Comparison of ENCODE assay signal across 9 cellular contexts in the genomic region with DNA sequence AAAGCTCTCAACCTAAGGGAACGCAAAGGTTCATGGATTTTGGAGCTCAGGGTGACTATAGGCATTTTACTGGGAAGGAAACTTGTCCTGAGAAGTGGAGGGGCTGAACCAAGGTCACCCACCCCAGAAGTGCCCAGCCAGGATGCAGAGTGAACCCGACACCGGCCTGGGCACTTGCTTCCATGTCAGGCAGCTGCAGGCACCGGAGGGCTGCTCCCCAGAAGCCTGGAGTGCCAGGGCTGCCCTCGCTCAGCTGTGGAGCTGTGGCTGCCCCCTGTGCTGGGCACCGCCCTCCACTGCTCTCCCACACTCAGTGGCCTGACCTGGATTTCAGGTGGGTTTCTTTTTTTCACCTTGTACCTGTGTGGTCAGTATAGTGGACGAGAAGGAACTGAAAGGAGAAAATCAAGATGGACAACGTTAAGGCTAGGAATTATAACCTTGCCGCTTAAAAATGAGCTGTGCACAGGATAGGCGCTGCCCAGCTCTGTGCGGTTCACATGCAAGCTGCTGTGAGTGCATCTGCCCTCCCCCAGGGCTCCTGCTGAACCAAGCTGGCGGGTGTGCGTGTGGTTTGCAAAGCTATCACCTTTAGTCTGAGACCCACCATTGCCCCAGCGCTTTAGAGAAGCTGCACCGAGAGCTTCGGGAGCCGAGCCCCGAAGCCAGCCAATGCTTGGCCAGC. TPM values are rescaled to one million over a fixed set of nuclear protein-coding genes. Genes with fewer than 3 reads are reported as not detected.
DNase-seq lines count a peak whose midpoint lies in the region; ATAC-seq and TF ChIP-seq lines count a peak whose summit lies in the region.
"Had no signal": no experiment of that assay in that cellular context is flagged by ENCODE, and none has a peak within 500 bp of the region (broad histone marks: within the 10 kb centered on the region; RNA-seq: fewer than 3 reads in every experiment).

No MANE protein-coding gene starts in this region.

- peak overlapping the region; percentile 88 for H3K4me3 Mint-ChIP-seq in activated naive CD4-positive, alpha-beta T cell treated with anti-CD3 and anti-CD28 coated beads, Interleukin-2, amount 50 U/mL, for 24 hours
- peak overlapping the region; percentile 84 to 89 (median 87) for H3K4me3 Mint-ChIP-seq in immature natural killer cell

- no peak for DNase-seq in activated naive CD4-positive, alpha-beta T cell (lab: John Stamatoyannopoulos, UW)
- DNase-seq in activated naive CD4-positive, alpha-beta T cell treated with anti-CD3 and anti-CD28 coated beads, Interleukin-2, amount 50 U/mL, for 72 hours (ENCODE audit: low spot score in 2 of 2): no peak
- DNase-seq in immature natural killer cell (peak; percentile 22 to 45 (median 38)), thoracic aorta (ENCODE audit: low spot score) (no peak), HuH-7.5 (ENCODE audit: low spot score) (no peak)
- DNase-seq in effector CD4-positive, alpha-beta T cell: no peak
- DNase-seq: DMS53 had no signal

- H3K36me3 Mint-ChIP-seq in activated naive CD4-positive, alpha-beta T cell treated with anti-CD3 and anti-CD28 coated beads, Interleukin-2, amount 50 U/mL, for 24 hours: no peaks in the 10 kb centered on the region
- peaks cover 0 to 7% of the 10 kb centered on the region in 2 donors for H3K36me3 Mint-ChIP-seq in activated naive CD4-positive, alpha-beta T cell treated with anti-CD3 and anti-CD28 coated beads, Interleukin-2, amount 50 U/mL, for 72 hours
- no peaks in the 10 kb centered on the region for H3K36me3 Mint-ChIP-seq in immature natural killer cell

- H3K4me1 ChIP-seq in thoracic aorta (ENCODE audit: control insufficient read depth in 1 of 2, low read depth in 2 of 2): peaks cover 16 to 39% of the 10 kb centered on the region in 2 donors

- no peaks in the 10 kb centered on the region for H3K9me3 ChIP-seq in thoracic aorta

- TF ChIP-seq CTCF in thoracic aorta (IDR thresholded peaks at IDR 0.05): no peak

- no peak overlapping the region for H3K27ac ChIP-seq in thoracic aorta

- no peaks in the 10 kb centered on the region for H3K36me3 ChIP-seq in thoracic aorta

- H3K27ac Mint-ChIP-seq in activated naive CD4-positive, alpha-beta T cell treated with anti-CD3 and anti-CD28 coated beads, Interleukin-2, amount 50 U/mL, for 24 hours: peak overlapping the region; percentile 85
- H3K27ac Mint-ChIP-seq in activated naive CD4-positive, alpha-beta T cell treated with anti-CD3 and anti-CD28 coated beads, Interleukin-2, amount 50 U/mL, for 72 hours: peak overlapping the region; percentile 45 to 96
- H3K27ac Mint-ChIP-seq in immature natural killer cell: peak overlapping the region; percentile 82 to 93 (median 88)

- peak overlapping the region; percentile 81 for H3K4me3 ChIP-seq in thoracic aorta

- ATAC-seq in activated naive CD4-positive, alpha-beta T cell treated with anti-CD3 and anti-CD28 coated beads, Interleukin-2, amount 50 U/mL, for 72 hours: no peak
- ATAC-seq in thoracic aorta (ENCODE audit: insufficient number of reproducible peaks, low FRiP score, low read depth) (no peak), GM21526 (IDR thresholded peaks at IDR 0.05; ENCODE audit: low FRiP score, unreplicated experiment) (no peak)

- no peaks in the 10 kb centered on the region for H3K9me3 Mint-ChIP-seq in activated naive CD4-positive, alpha-beta T cell treated with anti-CD3 and anti-CD28 coated beads, Interleukin-2, amount 50 U/mL, for 24 hours
- H3K9me3 Mint-ChIP-seq in activated naive CD4-positive, alpha-beta T cell treated with anti-CD3 and anti-CD28 coated beads, Interleukin-2, amount 50 U/mL, for 72 hours: no peaks in the 10 kb centered on the region
- H3K9me3 Mint-ChIP-seq in immature natural killer cell: peaks cover 0 to 1% (median 0%) of the 10 kb centered on the region in 6 donors

- H3K27me3 Mint-ChIP-seq in activated naive CD4-positive, alpha-beta T cell treated with anti-CD3 and anti-CD28 coated beads, Interleukin-2, amount 50 U/mL, for 24 hours: no peaks in the 10 kb centered on the region
- peaks cover 6 to 20% (median 15%) of the 10 kb centered on the region in 3 donors for H3K27me3 Mint-ChIP-seq in immature natural killer cell (ENCODE audit: low read depth in 3 of 3)

- peaks cover 28% of the 10 kb centered on the region for H3K4me1 Mint-ChIP-seq in activated naive CD4-positive, alpha-beta T cell treated with anti-CD3 and anti-CD28 coated beads, Interleukin-2, amount 50 U/mL, for 24 hours
- peaks cover 46 to 50% of the 10 kb centered on the region in 2 donors for H3K4me1 Mint-ChIP-seq in immature natural killer cell

- H3K27me3 ChIP-seq in thoracic aorta (replicated peaks; ENCODE audit: insufficient read depth): no peaks in the 10 kb centered on the region

RNA-seq across cellular contexts. Expression of a gene that starts 2.2 kb away (rescaled TPM):
- 10 to 100 TPM; 76.1 to 83.6 TPM for total RNA-seq in activated naive CD4-positive, alpha-beta T cell treated with anti-CD3 and anti-CD28 coated beads, Interleukin-2, amount 50 U/mL, for 72 hours
- polyA plus RNA-seq in immature natural killer cell: 1 to 10 TPM in 1 of 3 donors, under 1 TPM in 2; 0.55 to 3.8 (median 0.57) TPM
- 100 to 1,000 TPM; 109 to 111 TPM for total RNA-seq in thoracic aorta

RNA-seq across cellular contexts. Expression of a gene that starts 30.1 kb away (rescaled TPM):
- 10 to 100 TPM; 66.5 to 74.8 TPM for total RNA-seq in activated naive CD4-positive, alpha-beta T cell treated with anti-CD3 and anti-CD28 coated beads, Interleukin-2, amount 50 U/mL, for 72 hours
- polyA plus RNA-seq in immature natural killer cell: 10 to 100 TPM in 1 of 3 donors, 1 to 10 TPM in 2; 7.9 to 14.0 (median 8.3) TPM
- total RNA-seq in thoracic aorta: 10 to 100 TPM; 17.1 to 26.1 TPM

Comparison
In these comparisons a context has a peak if more than half of its experiments do, and no peak if none do; other contexts are left out.
1. DNase-seq: peak in immature natural killer cell (3 of 3); none in activated naive CD4-positive, alpha-beta T cell (0 of 4), activated naive CD4-positive, alpha-beta T cell treated with anti-CD3 and anti-CD28 coated beads, Interleukin-2, amount 50 U/mL, for 72 hours (0 of 2), thoracic aorta (single experiment), HuH-7.5 (single experiment) and effector CD4-positive, alpha-beta T cell (single experiment).
2. Peak in every context shown above with its lines, with median percentiles within 50 percentile points of each other: H3K27ac Mint-ChIP-seq.